11 cellular contexts compared by ENCODE assay signal in genomic region chr9:72954431-72955420, GRCh38. TPM values are rescaled to one million over a fixed set of nuclear protein-coding genes. Genes with fewer than 3 reads are reported as not detected.
DNase-seq lines count a peak whose midpoint lies in the region; ATAC-seq and TF ChIP-seq lines count a peak whose summit lies in the region.
"Had no signal": no experiment of that assay in that cellular context is flagged by ENCODE, and none has a peak within 500 bp of the region (broad histone marks: within the 10 kb centered on the region; RNA-seq: fewer than 3 reads in every experiment).

No MANE protein-coding gene starts in this region.

- TF ChIP-seq CTCF in ascending aorta (IDR thresholded peaks at IDR 0.05) (no peak), tibial artery (IDR thresholded peaks at IDR 0.05) (no peak)

- H3K27me3 ChIP-seq in ascending aorta (no peaks in the 10 kb centered on the region), tibial artery (no peaks in the 10 kb centered on the region)

- H3K27ac ChIP-seq in ascending aorta, result peak overlapping the region; percentile 76 to 91
- peak overlapping the region in 1 of 2 donors; percentile 64 for H3K27ac ChIP-seq in tibial artery

- H3K4me1 ChIP-seq in ascending aorta (peaks cover 0 to 4% of the 10 kb centered on the region in 2 donors), tibial artery (peaks cover 0 to 31% (median 0%) of the 10 kb centered on the region in 4 donors)

- peak; percentile 74 for ATAC-seq in left colon
- no peak for ATAC-seq in GM21447 (IDR thresholded peaks at IDR 0.05; ENCODE audit: unreplicated experiment)

- H3K36me3 ChIP-seq in ascending aorta (no peaks in the 10 kb centered on the region), tibial artery (no peaks in the 10 kb centered on the region)

- DNase-seq in NCI-H1105 (lab: John Stamatoyannopoulos, UW) (peak; percentile 67), ascending aorta (ENCODE audit: low spot score in 2 of 2) (no peak), left colon (no peak), tibial artery (peak; percentile 52 to 67), NOMO-1 (lab: John Stamatoyannopoulos, UW; ENCODE audit: unreplicated experiment in 2 of 2) (no peak), medulla oblongata (ENCODE audit: extremely low spot score) (no peak), activated gamma-delta T cell treated with Interleukin-2 at 50 U/mL for 16 hours (no peak)
- DNase-seq: DMS 273 treated with DMSO at 0.1 percent for 48 hours, mesenchymal stem cell, NCI-H2107 had no signal

- H3K9me3 ChIP-seq in ascending aorta (peaks cover 0 to 10% of the 10 kb centered on the region in 2 donors), tibial artery (peaks cover 0 to 7% (median 0%) of the 10 kb centered on the region in 3 donors)

- intact Hi-C loops in ascending aorta (cut with DNase I) (loop anchor here (5.0 to 10.0 kb wide), 2 partner anchors 128 to 590 kb away; partner anchors contain the start of gene ZFAND5), left colon (cut with DNase I, micrococcal nuclease) (loop anchor here in 1 of 2 donors (5.0 to 10.0 kb wide), 2 partner anchors 70 to 82 kb away; no protein-coding TSS in a partner anchor), tibial artery (cut with DNase I; ENCODE audit: low total_unique reads) (no loop called here)

- no peak overlapping the region for H3K4me3 ChIP-seq in ascending aorta
- no peak overlapping the region for H3K4me3 ChIP-seq in tibial artery

RNA-seq across cellular contexts. Expression of gene ALDH1A1, which starts 1.9 kb away (rescaled TPM):
- total RNA-seq in ascending aorta, result 43.9 TPM
- 100 to 1,000 TPM in 1 of 2 donors, 10 to 100 TPM in 1; 91.0 to 105 TPM for total RNA-seq in left colon

Comparison
In these comparisons a context has a peak if more than half of its experiments do, and no peak if none do; other contexts are left out.
1. DNase-seq: peak in NCI-H1105 (single experiment) and tibial artery (2 of 2); none in ascending aorta (0 of 2), left colon (0 of 2), NOMO-1 (0 of 2), medulla oblongata (single experiment) and activated gamma-delta T cell treated with Interleukin-2 at 50 U/mL for 16 hours (single experiment).